In genomic region chr3:834679-835078, GRCh38 we compare ENCODE assay signal across 34 cellular contexts.
"Had no signal": no experiment of that assay in that cellular context is flagged by ENCODE, and none has a peak within 500 bp of the region (broad histone marks: within the 10 kb centered on the region; RNA-seq: fewer than 3 reads in every experiment).

No MANE protein-coding gene starts in this region.

- H3K27ac ChIP-seq: KMS-11 had no signal

- H3K4me3 ChIP-seq: MG63 had no signal

- H3K9ac ChIP-seq: KMS-11 had no signal

- H3K4me2 ChIP-seq: KMS-11 had no signal

- H3K9me3 ChIP-seq: MG63 had no signal

- DNase-seq: Karpas-422, Kasumi-1, KG1, MG63, MM.1S, MV-4-11, NCI-H1048, NCI-H1092, NCI-H1092 treated with DMSO at 0.1 percent for 48 hours, NCI-H1105, NCI-H1105 treated with DMSO at 0.1 percent for 48 hours, NCI-H1417, NCI-H1417 treated with DMSO at 0.1 percent for 48 hours, NCI-H1436, NCI-H1436 treated with DMSO at 0.1 percent for 48 hours, NCI-H146, NCI-H1694, NCI-H1694 treated with DMSO at 0.1 percent for 48 hours, NCI-H187, NCI-H187 treated with DMSO at 0.1 percent for 48 hours, NCI-H1930, NCI-H2029, NCI-H2029 treated with DMSO at 0.1 percent for 48 hours, NCI-H2081, NCI-H2081 treated with DMSO at 0.1 percent for 48 hours, NCI-H2107, NCI-H2171, NCI-H2171 treated with DMSO at 0.1 percent for 48 hours, NCI-H2227 treated with DMSO at 0.1 percent for 48 hours, NCI-H226, NCI-H345, NCI-H446, NCI-H446 treated with DMSO at 0.1 percent for 48 hours had no signal

- H3K27me3 ChIP-seq: MG63 had no signal

- H3K36me3 ChIP-seq: MG63 had no signal
